In the genomic region with DNA sequence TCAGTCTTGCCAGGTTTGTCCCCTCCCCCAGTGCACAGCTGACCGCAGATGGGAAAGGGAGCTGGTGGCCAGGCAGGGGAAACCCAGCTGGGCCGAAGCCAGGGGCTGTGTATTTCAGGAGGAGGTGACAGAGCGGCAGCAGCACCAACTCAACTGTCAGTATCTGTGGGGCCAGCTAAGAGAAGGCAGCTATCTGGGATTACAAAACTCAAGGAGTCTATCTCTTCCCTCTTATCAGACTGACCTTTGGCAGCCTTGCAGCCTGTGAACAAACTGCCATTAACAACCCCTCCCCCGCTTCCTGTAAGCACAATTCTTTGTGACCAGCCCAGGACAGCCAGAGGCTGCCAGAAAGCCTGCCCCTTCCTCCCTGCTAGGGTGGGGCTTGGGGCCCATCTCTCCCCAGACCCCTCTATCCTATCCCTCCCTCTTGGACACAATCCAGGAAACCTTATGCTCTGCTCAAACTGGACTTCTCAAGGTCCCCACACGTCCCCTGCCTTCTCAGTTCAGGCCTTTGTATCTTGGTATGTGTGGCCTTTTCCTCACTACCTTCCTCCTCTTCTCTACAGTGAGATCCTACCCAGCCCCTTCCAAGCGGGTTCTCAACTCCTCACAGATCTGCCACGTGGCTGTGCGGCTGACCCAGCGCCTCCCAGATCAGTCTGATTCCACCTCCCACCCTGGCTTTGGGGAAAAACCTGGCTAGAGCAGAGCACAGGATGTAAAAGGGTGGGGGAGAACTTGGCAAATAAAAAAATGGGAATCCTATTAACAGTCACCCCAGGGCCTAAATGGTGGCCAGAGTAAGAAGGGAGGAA, we compare ENCODE assay signal across 1 cellular context.
TF ChIP-seq lines count a peak whose summit lies in the region.

No MANE protein-coding gene starts in this region.

TF ChIP-seq in HepG2, 621 proteins besides CTCF, POLR2A, EP300 and RAD21 (continued from another document and continues in another):
- TF ChIP-seq, protein P1, sequence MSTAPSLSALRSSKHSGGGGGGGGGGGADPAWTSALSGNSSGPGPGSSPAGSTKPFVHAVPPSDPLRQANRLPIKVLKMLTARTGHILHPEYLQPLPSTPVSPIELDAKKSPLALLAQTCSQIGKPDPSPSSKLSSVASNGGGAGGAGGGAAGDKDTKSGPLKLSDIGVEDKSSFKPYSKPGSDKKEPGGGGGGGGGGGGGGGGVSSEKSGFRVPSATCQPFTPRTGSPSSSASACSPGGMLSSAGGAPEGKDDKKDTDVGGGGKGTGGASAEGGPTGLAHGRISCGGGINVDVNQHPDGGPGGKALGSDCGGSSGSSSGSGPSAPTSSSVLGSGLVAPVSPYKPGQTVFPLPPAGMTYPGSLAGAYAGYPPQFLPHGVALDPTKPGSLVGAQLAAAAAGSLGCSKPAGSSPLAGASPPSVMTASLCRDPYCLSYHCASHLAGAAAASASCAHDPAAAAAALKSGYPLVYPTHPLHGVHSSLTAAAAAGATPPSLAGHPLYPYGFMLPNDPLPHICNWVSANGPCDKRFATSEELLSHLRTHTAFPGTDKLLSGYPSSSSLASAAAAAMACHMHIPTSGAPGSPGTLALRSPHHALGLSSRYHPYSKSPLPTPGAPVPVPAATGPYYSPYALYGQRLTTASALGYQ (CRISPR knock-in tag; IDR thresholded peaks at IDR 0.05), result peak; percentile 91
- TF ChIP-seq, protein P2, sequence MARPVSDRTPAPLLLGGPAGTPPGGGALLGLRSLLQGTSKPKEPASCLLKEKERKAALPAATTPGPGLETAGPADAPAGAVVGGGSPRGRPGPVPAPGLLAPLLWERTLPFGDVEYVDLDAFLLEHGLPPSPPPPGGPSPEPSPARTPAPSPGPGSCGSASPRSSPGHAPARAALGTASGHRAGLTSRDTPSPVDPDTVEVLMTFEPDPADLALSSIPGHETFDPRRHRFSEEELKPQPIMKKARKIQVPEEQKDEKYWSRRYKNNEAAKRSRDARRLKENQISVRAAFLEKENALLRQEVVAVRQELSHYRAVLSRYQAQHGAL (CRISPR knock-in tag; IDR thresholded peaks at IDR 0.05; ENCODE audit: not compliant biosample characterization), result no peak
- TF ChIP-seq, protein P3, sequence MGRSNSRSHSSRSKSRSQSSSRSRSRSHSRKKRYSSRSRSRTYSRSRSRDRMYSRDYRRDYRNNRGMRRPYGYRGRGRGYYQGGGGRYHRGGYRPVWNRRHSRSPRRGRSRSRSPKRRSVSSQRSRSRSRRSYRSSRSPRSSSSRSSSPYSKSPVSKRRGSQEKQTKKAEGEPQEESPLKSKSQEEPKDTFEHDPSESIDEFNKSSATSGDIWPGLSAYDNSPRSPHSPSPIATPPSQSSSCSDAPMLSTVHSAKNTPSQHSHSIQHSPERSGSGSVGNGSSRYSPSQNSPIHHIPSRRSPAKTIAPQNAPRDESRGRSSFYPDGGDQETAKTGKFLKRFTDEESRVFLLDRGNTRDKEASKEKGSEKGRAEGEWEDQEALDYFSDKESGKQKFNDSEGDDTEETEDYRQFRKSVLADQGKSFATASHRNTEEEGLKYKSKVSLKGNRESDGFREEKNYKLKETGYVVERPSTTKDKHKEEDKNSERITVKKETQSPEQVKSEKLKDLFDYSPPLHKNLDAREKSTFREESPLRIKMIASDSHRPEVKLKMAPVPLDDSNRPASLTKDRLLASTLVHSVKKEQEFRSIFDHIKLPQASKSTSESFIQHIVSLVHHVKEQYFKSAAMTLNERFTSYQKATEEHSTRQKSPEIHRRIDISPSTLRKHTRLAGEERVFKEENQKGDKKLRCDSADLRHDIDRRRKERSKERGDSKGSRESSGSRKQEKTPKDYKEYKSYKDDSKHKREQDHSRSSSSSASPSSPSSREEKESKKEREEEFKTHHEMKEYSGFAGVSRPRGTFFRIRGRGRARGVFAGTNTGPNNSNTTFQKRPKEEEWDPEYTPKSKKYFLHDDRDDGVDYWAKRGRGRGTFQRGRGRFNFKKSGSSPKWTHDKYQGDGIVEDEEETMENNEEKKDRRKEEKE (IDR thresholded peaks at IDR 0.05), result no peak
- no peak for TF ChIP-seq FOXO4 (CRISPR knock-in tag; conservative IDR thresholded peaks at IDR 0.05)
- TF ChIP-seq ZNF335 (CRISPR knock-in tag; IDR thresholded peaks at IDR 0.05), result peak; percentile 82; the same call in 1 of the 2 replicates
- no peak for TF ChIP-seq SUZ12 (IDR thresholded peaks at IDR 0.05; ENCODE audit: low read depth, low read length)
- TF ChIP-seq KDM3A (CRISPR knock-in tag; IDR thresholded peaks at IDR 0.05; ENCODE audit: low read depth), result peak; percentile 72
- peak; percentile 78; the same call in 1 of the 2 replicates for TF ChIP-seq ZNF703 (CRISPR knock-in tag; IDR thresholded peaks at IDR 0.05; ENCODE audit: borderline replicate concordance)
- TF ChIP-seq, protein P4, sequence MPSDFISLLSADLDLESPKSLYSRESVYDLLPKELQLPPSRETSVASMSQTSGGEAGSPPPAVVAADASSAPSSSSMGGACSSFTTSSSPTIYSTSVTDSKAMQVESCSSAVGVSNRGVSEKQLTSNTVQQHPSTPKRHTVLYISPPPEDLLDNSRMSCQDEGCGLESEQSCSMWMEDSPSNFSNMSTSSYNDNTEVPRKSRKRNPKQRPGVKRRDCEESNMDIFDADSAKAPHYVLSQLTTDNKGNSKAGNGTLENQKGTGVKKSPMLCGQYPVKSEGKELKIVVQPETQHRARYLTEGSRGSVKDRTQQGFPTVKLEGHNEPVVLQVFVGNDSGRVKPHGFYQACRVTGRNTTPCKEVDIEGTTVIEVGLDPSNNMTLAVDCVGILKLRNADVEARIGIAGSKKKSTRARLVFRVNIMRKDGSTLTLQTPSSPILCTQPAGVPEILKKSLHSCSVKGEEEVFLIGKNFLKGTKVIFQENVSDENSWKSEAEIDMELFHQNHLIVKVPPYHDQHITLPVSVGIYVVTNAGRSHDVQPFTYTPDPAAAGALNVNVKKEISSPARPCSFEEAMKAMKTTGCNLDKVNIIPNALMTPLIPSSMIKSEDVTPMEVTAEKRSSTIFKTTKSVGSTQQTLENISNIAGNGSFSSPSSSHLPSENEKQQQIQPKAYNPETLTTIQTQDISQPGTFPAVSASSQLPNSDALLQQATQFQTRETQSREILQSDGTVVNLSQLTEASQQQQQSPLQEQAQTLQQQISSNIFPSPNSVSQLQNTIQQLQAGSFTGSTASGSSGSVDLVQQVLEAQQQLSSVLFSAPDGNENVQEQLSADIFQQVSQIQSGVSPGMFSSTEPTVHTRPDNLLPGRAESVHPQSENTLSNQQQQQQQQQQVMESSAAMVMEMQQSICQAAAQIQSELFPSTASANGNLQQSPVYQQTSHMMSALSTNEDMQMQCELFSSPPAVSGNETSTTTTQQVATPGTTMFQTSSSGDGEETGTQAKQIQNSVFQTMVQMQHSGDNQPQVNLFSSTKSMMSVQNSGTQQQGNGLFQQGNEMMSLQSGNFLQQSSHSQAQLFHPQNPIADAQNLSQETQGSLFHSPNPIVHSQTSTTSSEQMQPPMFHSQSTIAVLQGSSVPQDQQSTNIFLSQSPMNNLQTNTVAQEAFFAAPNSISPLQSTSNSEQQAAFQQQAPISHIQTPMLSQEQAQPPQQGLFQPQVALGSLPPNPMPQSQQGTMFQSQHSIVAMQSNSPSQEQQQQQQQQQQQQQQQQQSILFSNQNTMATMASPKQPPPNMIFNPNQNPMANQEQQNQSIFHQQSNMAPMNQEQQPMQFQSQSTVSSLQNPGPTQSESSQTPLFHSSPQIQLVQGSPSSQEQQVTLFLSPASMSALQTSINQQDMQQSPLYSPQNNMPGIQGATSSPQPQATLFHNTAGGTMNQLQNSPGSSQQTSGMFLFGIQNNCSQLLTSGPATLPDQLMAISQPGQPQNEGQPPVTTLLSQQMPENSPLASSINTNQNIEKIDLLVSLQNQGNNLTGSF (CRISPR knock-in tag; IDR thresholded peaks at IDR 0.05), result no peak
- TF ChIP-seq, protein P5, sequence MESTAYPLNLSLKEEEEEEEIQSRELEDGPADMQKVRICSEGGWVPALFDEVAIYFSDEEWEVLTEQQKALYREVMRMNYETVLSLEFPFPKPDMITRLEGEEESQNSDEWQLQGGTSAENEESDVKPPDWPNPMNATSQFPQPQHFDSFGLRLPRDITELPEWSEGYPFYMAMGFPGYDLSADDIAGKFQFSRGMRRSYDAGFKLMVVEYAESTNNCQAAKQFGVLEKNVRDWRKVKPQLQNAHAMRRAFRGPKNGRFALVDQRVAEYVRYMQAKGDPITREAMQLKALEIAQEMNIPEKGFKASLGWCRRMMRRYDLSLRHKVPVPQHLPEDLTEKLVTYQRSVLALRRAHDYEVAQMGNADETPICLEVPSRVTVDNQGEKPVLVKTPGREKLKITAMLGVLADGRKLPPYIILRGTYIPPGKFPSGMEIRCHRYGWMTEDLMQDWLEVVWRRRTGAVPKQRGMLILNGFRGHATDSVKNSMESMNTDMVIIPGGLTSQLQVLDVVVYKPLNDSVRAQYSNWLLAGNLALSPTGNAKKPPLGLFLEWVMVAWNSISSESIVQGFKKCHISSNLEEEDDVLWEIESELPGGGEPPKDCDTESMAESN (CRISPR knock-in tag; conservative IDR thresholded peaks at IDR 0.05), result peak; percentile 99
- TF ChIP-seq GRHL1 (CRISPR knock-in tag; conservative IDR thresholded peaks at IDR 0.05), result no peak
- peak; percentile 91; the same call in 1 of the 2 replicates for TF ChIP-seq SNAPC2 (CRISPR knock-in tag; IDR thresholded peaks at IDR 0.05)
- peak; percentile 60; the same call in 1 of the 3 replicates for TF ChIP-seq MXI1 (IDR thresholded peaks at IDR 0.05; ENCODE audit: borderline replicate concordance, low read depth, low read length)
- TF ChIP-seq SETDB1 (CRISPR knock-in tag; IDR thresholded peaks at IDR 0.05; ENCODE audit: borderline replicate concordance), result no peak
- TF ChIP-seq XRCC5 (optimal IDR thresholded peaks at IDR 0.05; ENCODE audit: low read length), result peak; percentile 67
- TF ChIP-seq FOXC1 (CRISPR knock-in tag; IDR thresholded peaks at IDR 0.05; ENCODE audit: borderline replicate concordance), result peak; percentile 78; the same call in 1 of the 2 replicates
- TF ChIP-seq ONECUT2 (CRISPR knock-in tag; IDR thresholded peaks at IDR 0.05), result peak; percentile 54; the same call in 1 of the 2 replicates
- TF ChIP-seq ZNF598 (CRISPR knock-in tag; IDR thresholded peaks at IDR 0.05; ENCODE audit: borderline replicate concordance), result peak; percentile 59; the same call in 1 of the 2 replicates
- no peak for TF ChIP-seq GPN1 (CRISPR knock-in tag; IDR thresholded peaks at IDR 0.05; ENCODE audit: borderline replicate concordance)
- TF ChIP-seq, protein P6, sequence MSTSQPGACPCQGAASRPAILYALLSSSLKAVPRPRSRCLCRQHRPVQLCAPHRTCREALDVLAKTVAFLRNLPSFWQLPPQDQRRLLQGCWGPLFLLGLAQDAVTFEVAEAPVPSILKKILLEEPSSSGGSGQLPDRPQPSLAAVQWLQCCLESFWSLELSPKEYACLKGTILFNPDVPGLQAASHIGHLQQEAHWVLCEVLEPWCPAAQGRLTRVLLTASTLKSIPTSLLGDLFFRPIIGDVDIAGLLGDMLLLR (CRISPR knock-in tag; IDR thresholded peaks at IDR 0.05), result no peak
- TF ChIP-seq, protein P7, sequence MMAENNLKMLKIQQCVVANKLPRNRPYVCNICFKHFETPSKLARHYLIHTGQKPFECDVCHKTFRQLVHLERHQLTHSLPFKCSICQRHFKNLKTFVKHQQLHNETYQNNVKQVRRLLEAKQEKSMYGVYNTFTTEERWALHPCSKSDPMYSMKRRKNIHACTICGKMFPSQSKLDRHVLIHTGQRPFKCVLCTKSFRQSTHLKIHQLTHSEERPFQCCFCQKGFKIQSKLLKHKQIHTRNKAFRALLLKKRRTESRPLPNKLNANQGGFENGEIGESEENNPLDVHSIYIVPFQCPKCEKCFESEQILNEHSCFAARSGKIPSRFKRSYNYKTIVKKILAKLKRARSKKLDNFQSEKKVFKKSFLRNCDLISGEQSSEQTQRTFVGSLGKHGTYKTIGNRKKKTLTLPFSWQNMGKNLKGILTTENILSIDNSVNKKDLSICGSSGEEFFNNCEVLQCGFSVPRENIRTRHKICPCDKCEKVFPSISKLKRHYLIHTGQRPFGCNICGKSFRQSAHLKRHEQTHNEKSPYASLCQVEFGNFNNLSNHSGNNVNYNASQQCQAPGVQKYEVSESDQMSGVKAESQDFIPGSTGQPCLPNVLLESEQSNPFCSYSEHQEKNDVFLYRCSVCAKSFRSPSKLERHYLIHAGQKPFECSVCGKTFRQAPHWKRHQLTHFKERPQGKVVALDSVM (CRISPR knock-in tag; IDR thresholded peaks at IDR 0.05), result peak; percentile 78
- peak; percentile 80 for TF ChIP-seq ZNF451 (CRISPR knock-in tag; IDR thresholded peaks at IDR 0.05)
